9 cellular contexts compared by ENCODE assay signal in genomic region chr5:458547-459353, GRCh38. TPM values are rescaled to one million over a fixed set of nuclear protein-coding genes. Genes with fewer than 3 reads are reported as not detected.
DNase-seq lines count a peak whose midpoint lies in the region; ATAC-seq and TF ChIP-seq lines count a peak whose summit lies in the region.
"Had no signal": no experiment of that assay in that cellular context is flagged by ENCODE, and none has a peak within 500 bp of the region (broad histone marks: within the 10 kb centered on the region; RNA-seq: fewer than 3 reads in every experiment).

No MANE protein-coding gene starts in this region.

- 80 to 81% methylated on average over 17 of the region's 17 CpGs for WGBS in tibial nerve, 2 donors

- peaks cover 7% of the 10 kb centered on the region in 2 donors for H3K4me1 Mint-ChIP-seq in natural killer cell

- H3K27me3 Mint-ChIP-seq in natural killer cell (ENCODE audit: low read depth in 2 of 2), result no peaks in the 10 kb centered on the region

- no peak overlapping the region for H3K27ac ChIP-seq in tibial nerve
- H3K27ac ChIP-seq: adrenal gland had no signal

- POLR2A ChIA-PET in GM10248 (lab: Yijun Ruan, JAX), result interaction anchor here (0.7 kb wide), 1 partner anchor 481 kb away, joined by 5 read pairs; no protein-coding TSS in a partner anchor

- peaks cover 6 to 98% (median 27%) of the 10 kb centered on the region in 3 donors for H3K36me3 ChIP-seq in tibial nerve

- no peaks in the 10 kb centered on the region for H3K4me1 ChIP-seq in tibial nerve
- H3K4me1 ChIP-seq: adrenal gland had no signal

- peak; percentile 60 for ATAC-seq in HG03460 (IDR thresholded peaks at IDR 0.05; ENCODE audit: unreplicated experiment)
- ATAC-seq in activated naive CD4-positive, alpha-beta T cell treated with anti-CD3 and anti-CD28 coated beads, Interleukin-2, amount 50 U/mL, for 72 hours, result peak; percentile 94 to 98
- peak; percentile 33 to 68 (median 48) for ATAC-seq in natural killer cell

- no peak for TF ChIP-seq POLR2A in tibial nerve (IDR thresholded peaks at IDR 0.05)

- H3K9me3 ChIP-seq in tibial nerve, result no peaks in the 10 kb centered on the region
- H3K9me3 ChIP-seq: adrenal gland had no signal

- peaks cover 37 to 69% of the 10 kb centered on the region in 2 donors for H3K36me3 Mint-ChIP-seq in activated naive CD4-positive, alpha-beta T cell treated with anti-CD3 and anti-CD28 coated beads, Interleukin-2, amount 50 U/mL, for 72 hours
- peaks cover 13% of the 10 kb centered on the region for H3K36me3 Mint-ChIP-seq in natural killer cell

- TF ChIP-seq EP300 in tibial nerve (IDR thresholded peaks at IDR 0.05), result no peak

- no peaks in the 10 kb centered on the region for H3K27me3 ChIP-seq in tibial nerve
- H3K27me3 ChIP-seq: adrenal gland had no signal

- DNase-seq in GM10248 (ENCODE audit: extremely low spot score) (peak; percentile 69), natural killer cell (peak; percentile 10), HuH-7 (ENCODE audit: low spot score) (no peak), medulla oblongata (ENCODE audit: extremely low spot score) (no peak), cortex of kidney (lab: John Stamatoyannopoulos, UW) (no peak), tibial nerve (ENCODE audit: low spot score in 2 of 2) (no peak)
- DNase-seq in activated naive CD4-positive, alpha-beta T cell treated with anti-CD3 and anti-CD28 coated beads, Interleukin-2, amount 50 U/mL, for 72 hours (ENCODE audit: low spot score in 2 of 2), result peak; percentile 55 to 79

- no peak for TF ChIP-seq CTCF in GM10248 (IDR thresholded peaks at IDR 0.05; ENCODE audit: control extremely low read depth, extremely low read depth, low read depth, missing control alignments)
- no peak for TF ChIP-seq CTCF in natural killer cell (IDR thresholded peaks at IDR 0.05)
- TF ChIP-seq CTCF in tibial nerve (IDR thresholded peaks at IDR 0.05), result no peak

- H3K4me3 ChIP-seq in tibial nerve, result no peak overlapping the region
- H3K4me3 ChIP-seq: adrenal gland had no signal

- no peaks in the 10 kb centered on the region for H3K9me3 Mint-ChIP-seq in activated naive CD4-positive, alpha-beta T cell treated with anti-CD3 and anti-CD28 coated beads, Interleukin-2, amount 50 U/mL, for 72 hours
- H3K9me3 Mint-ChIP-seq in natural killer cell, result no peaks in the 10 kb centered on the region

- intact Hi-C loops in natural killer cell (cut with micrococcal nuclease), result no loop called here

- no peak overlapping the region for H3K4me3 Mint-ChIP-seq in natural killer cell

- H3K27ac Mint-ChIP-seq in activated naive CD4-positive, alpha-beta T cell treated with anti-CD3 and anti-CD28 coated beads, Interleukin-2, amount 50 U/mL, for 72 hours, result peak overlapping the region; percentile 92 to 98
- no peak overlapping the region for H3K27ac Mint-ChIP-seq in natural killer cell

- CTCF ChIA-PET in GM10248 (lab: Yijun Ruan, JAX), result interaction anchor here (4.7 kb wide), 1 partner anchor 12 kb away, joined by 29 read pairs; no protein-coding TSS in a partner anchor

RNA-seq across cellular contexts. Expression of gene EXOC3, which starts 15.8 kb away (rescaled TPM):
- total RNA-seq in activated naive CD4-positive, alpha-beta T cell treated with anti-CD3 and anti-CD28 coated beads, Interleukin-2, amount 50 U/mL, for 72 hours, result 100 to 1,000 TPM in 1 of 2 donors, 10 to 100 TPM in 1; 83.8 to 101 TPM
- total RNA-seq in natural killer cell, result 10 to 100 TPM; 89.6 to 99.9 (median 96.3) TPM
- total RNA-seq in tibial nerve, result 10 to 100 TPM; 53.5 to 98.4 (median 58.8) TPM

Comparison
In these comparisons a context has a peak if more than half of its experiments do, and no peak if none do; other contexts are left out.
1. DNase-seq: peak in GM10248 (single experiment), activated naive CD4-positive, alpha-beta T cell treated with anti-CD3 and anti-CD28 coated beads, Interleukin-2, amount 50 U/mL, for 72 hours (2 of 2) and natural killer cell (single experiment); none in HuH-7 (single experiment), medulla oblongata (single experiment), cortex of kidney (single experiment) and tibial nerve (0 of 2).
2. H3K27ac Mint-ChIP-seq: peak in activated naive CD4-positive, alpha-beta T cell treated with anti-CD3 and anti-CD28 coated beads, Interleukin-2, amount 50 U/mL, for 72 hours (2 of 2); none in natural killer cell (0 of 2).
3. Peak in every context shown above with its lines, with median percentiles within 50 percentile points of each other: ATAC-seq.